In genomic region chr1:113809651-113810602, GRCh38 we compare ENCODE assay signal across 8 cellular contexts. TPM values are rescaled to one million over a fixed set of nuclear protein-coding genes. Genes with fewer than 3 reads are reported as not detected.
DNase-seq lines count a peak whose midpoint lies in the region; ATAC-seq and TF ChIP-seq lines count a peak whose summit lies in the region.

No MANE protein-coding gene starts in this region.

- H3K27ac Mint-ChIP-seq in activated T-cell treated with anti-CD3 and anti-CD28 coated beads, Interleukin-2, amount 50 U/mL, for 72 hours, result peak overlapping the region; percentile 85
- H3K27ac Mint-ChIP-seq in WTC11, result no peak overlapping the region

- H3K9me3 ChIP-seq in iPS-18a (ENCODE audit: control insufficient read depth, low read depth, low read length) (no peaks in the 10 kb centered on the region), thoracic aorta (no peaks in the 10 kb centered on the region)

- H3K27ac ChIP-seq in iPS-18a (ENCODE audit: low read length) (no peak overlapping the region), thoracic aorta (no peak overlapping the region)

- H3K27me3 Mint-ChIP-seq in activated T-cell treated with anti-CD3 and anti-CD28 coated beads, Interleukin-2, amount 50 U/mL, for 72 hours (ENCODE audit: low read depth), result no peaks in the 10 kb centered on the region
- no peaks in the 10 kb centered on the region for H3K27me3 Mint-ChIP-seq in WTC11 (ENCODE audit: low read depth)

- CTCF ChIA-PET in WTC11 (lab: Charles Lee), result no interaction called here

- H3K9me3 Mint-ChIP-seq in activated T-cell treated with anti-CD3 and anti-CD28 coated beads, Interleukin-2, amount 50 U/mL, for 72 hours, result no peaks in the 10 kb centered on the region
- peaks cover 4% of the 10 kb centered on the region; the same call in 1 of the 2 replicates for H3K9me3 Mint-ChIP-seq in WTC11

- DNase-seq in activated T-cell treated with anti-CD3 and anti-CD28 coated beads, Interleukin-2, amount 50 U/mL, for 72 hours, result no peak
- DNase-seq in activated T-cell treated with anti-CD3 and anti-CD28 coated beads for 4 hours (no peak), WTC11 (ENCODE audit: low spot score) (no peak), thoracic aorta (ENCODE audit: low spot score) (no peak), cerebellum (ENCODE audit: low spot score) (no peak)

- H3K36me3 ChIP-seq in iPS-18a (ENCODE audit: control insufficient read depth, low read depth, low read length) (no peaks in the 10 kb centered on the region), thoracic aorta (no peaks in the 10 kb centered on the region)

- ATAC-seq in activated T-cell treated with anti-CD3 and anti-CD28 coated beads, Interleukin-2, amount 50 U/mL, for 72 hours (replicated peaks in 1 of 2), result no peak
- ATAC-seq in WTC11 (no peak), thoracic aorta (ENCODE audit: insufficient number of reproducible peaks, low FRiP score, low read depth) (no peak), GM18868 (IDR thresholded peaks at IDR 0.05; ENCODE audit: unreplicated experiment) (no peak), GM21786 (IDR thresholded peaks at IDR 0.05; ENCODE audit: unreplicated experiment) (no peak)

- H3K4me1 Mint-ChIP-seq in activated T-cell treated with anti-CD3 and anti-CD28 coated beads, Interleukin-2, amount 50 U/mL, for 72 hours (ENCODE audit: low read depth), result peaks cover 60% of the 10 kb centered on the region
- H3K4me1 Mint-ChIP-seq in WTC11, result peaks cover 22% of the 10 kb centered on the region

- H3K27me3 ChIP-seq in iPS-18a (ENCODE audit: control insufficient read depth, insufficient read depth, low read length), result no peaks in the 10 kb centered on the region
- no peaks in the 10 kb centered on the region for H3K27me3 ChIP-seq in thoracic aorta (replicated peaks; ENCODE audit: insufficient read depth)

- peak overlapping the region; percentile 94 to 98 for H3K4me3 Mint-ChIP-seq in activated T-cell treated with anti-CD3 and anti-CD28 coated beads, Interleukin-2, amount 50 U/mL, for 72 hours
- peak overlapping the region; percentile 96 for H3K4me3 Mint-ChIP-seq in WTC11

- H3K36me3 Mint-ChIP-seq in activated T-cell treated with anti-CD3 and anti-CD28 coated beads, Interleukin-2, amount 50 U/mL, for 72 hours (ENCODE audit: insufficient read depth in 2 of 2), result peaks cover 7 to 9% of the 10 kb centered on the region in 2 donors
- peaks cover 6% of the 10 kb centered on the region for H3K36me3 Mint-ChIP-seq in WTC11

- TF ChIP-seq CTCF in WTC11 (IDR thresholded peaks at IDR 0.05) (no peak), thoracic aorta (IDR thresholded peaks at IDR 0.05) (no peak)

- peaks cover 13% of the 10 kb centered on the region for H3K4me1 ChIP-seq in iPS-18a (ENCODE audit: control insufficient read depth, low read depth, low read length)
- peaks cover 26 to 27% of the 10 kb centered on the region in 2 donors for H3K4me1 ChIP-seq in thoracic aorta (ENCODE audit: control insufficient read depth in 1 of 2, low read depth in 2 of 2)

- POLR2A ChIA-PET in WTC11 (lab: Charles Lee), result no interaction called here

- H3K4me3 ChIP-seq in iPS-18a (ENCODE audit: low read length) (peak overlapping the region; percentile 99), thoracic aorta (peak overlapping the region; percentile 83)

- no peak overlapping the region for H3K9ac ChIP-seq in iPS-18a (ENCODE audit: low read length)

TF ChIP-seq in WTC11, 78 proteins besides CTCF, POLR2A, EP300 and RAD21:
- TF ChIP-seq NFE2L1 (CRISPR knock-in tag; IDR thresholded peaks at IDR 0.05), result no peak
- TF ChIP-seq USF2 (CRISPR knock-in tag; IDR thresholded peaks at IDR 0.05), result no peak
- no peak for TF ChIP-seq E2F4 (CRISPR knock-in tag; IDR thresholded peaks at IDR 0.05; ENCODE audit: borderline replicate concordance, low read depth)
- no peak for TF ChIP-seq HMGA2 (CRISPR knock-in tag; IDR thresholded peaks at IDR 0.05)

RNA-seq across cellular contexts. Expression of gene RSBN1, which starts 2.3 kb away (rescaled TPM):
- total RNA-seq in activated T-cell treated with anti-CD3 and anti-CD28 coated beads, Interleukin-2, amount 50 U/mL, for 72 hours, result 10 to 100 TPM; 18.4 to 23.9 TPM
- 15.5 to 19.3 TPM (median 19.1 TPM) in 3 replicates for total RNA-seq in WTC11 (2021)
- 10 to 100 TPM; 16.1 to 23.5 TPM for total RNA-seq in thoracic aorta
- total RNA-seq in cerebellum, result 44.6 TPM

RNA-seq across cellular contexts. Expression of gene PHTF1, which starts 50.6 kb away (rescaled TPM):
- total RNA-seq in activated T-cell treated with anti-CD3 and anti-CD28 coated beads, Interleukin-2, amount 50 U/mL, for 72 hours, result 10 to 100 TPM; 12.9 to 16.2 TPM
- 23.9 to 28.7 TPM (median 25.2 TPM) in 3 replicates for total RNA-seq in WTC11 (2021)
- total RNA-seq in thoracic aorta, result 10 to 100 TPM; 21.2 to 21.3 TPM
- 48.9 TPM for total RNA-seq in cerebellum
